Comparison of ENCODE assay signal across 8 cellular contexts in genomic region chr2:236180831-236181453, GRCh38.
A peak's percentile ranks its signal among the peaks of the same experiment; 100 is the strongest.
DNase-seq lines count a peak whose midpoint lies in the region; ATAC-seq, FAIRE-seq and TF ChIP-seq lines count a peak whose summit lies in the region.

No MANE protein-coding gene starts in this region.

- H3K27me3 ChIP-seq in GM06990 (replicated peaks; ENCODE audit: control insufficient read depth, insufficient read depth, low read length), result no peaks in the 10 kb centered on the region; the same call in 1 of the 2 replicates

- DNase-seq in 8988T (peak; percentile 56), GM06990 (ENCODE audit: extremely low read depth, insufficient read length) (no peak), NCI-H2081 treated with DMSO at 0.1 percent for 48 hours (lab: John Stamatoyannopoulos, UW) (peak; percentile 31), fibroblast of peridontal ligament (ENCODE audit: extremely low read depth) (peak; percentile 72), pons (ENCODE audit: low spot score) (peak; percentile 31)

- peak; percentile 97 for FAIRE-seq in TTC549 (lab: Jason Lieb, UNC)

- H3K4me3 ChIP-seq in GM06990 (replicated peaks; ENCODE audit: low read depth, low read length), result no peak overlapping the region

- H3K36me3 ChIP-seq in GM06990 (ENCODE audit: control insufficient read depth, insufficient read depth, low read length), result no peaks in the 10 kb centered on the region

- ATAC-seq in HG03432 (IDR thresholded peaks at IDR 0.05; ENCODE audit: unreplicated experiment) (no peak), HG02840 (IDR thresholded peaks at IDR 0.05; ENCODE audit: low FRiP score, unreplicated experiment) (no peak)

- peak; percentile 64 for TF ChIP-seq CTCF in GM06990 (IDR thresholded peaks at IDR 0.05; ENCODE audit: insufficient read depth, low read length, poor library complexity, severe bottlenecking)
